17 cellular contexts compared by ENCODE assay signal in the genomic region with DNA sequence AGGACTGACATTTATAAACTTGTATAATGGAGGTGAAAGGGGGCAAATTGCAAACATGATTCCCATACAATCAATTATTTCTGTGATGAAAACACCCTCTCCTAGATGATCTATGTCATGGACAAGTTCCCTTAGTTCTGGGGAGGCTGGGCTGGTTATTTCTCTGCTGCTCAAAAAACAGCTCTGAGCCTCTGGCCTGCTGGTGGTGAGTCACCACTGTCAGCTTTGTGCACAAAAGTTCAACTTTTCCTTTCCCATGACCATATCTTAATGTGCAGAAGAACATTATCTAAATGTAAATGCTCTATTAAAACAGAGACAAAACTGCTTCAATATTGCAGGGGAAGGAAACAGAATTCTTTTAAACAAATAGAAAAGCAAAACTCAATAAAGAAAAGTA.
DNase-seq lines count a peak whose midpoint lies in the region; ATAC-seq and TF ChIP-seq lines count a peak whose summit lies in the region.
"Had no signal": no experiment of that assay in that cellular context is flagged by ENCODE, and none has a peak within 500 bp of the region (broad histone marks: within the 10 kb centered on the region; RNA-seq: fewer than 3 reads in every experiment).

No MANE protein-coding gene starts in this region.

- no peaks in the 10 kb centered on the region for H3K9me2 ChIP-seq in Loucy (replicated peaks; ENCODE audit: low read depth, low read length)
- H3K9me2 ChIP-seq in hepatocyte (replicated peaks; ENCODE audit: insufficient read depth) = no peaks in the 10 kb centered on the region

- no peak overlapping the region for H3K9ac ChIP-seq in Loucy (ENCODE audit: low read depth, low read length, poor library complexity, severe bottlenecking)

- ATAC-seq in gastroesophageal sphincter = no peak
- ATAC-seq: right lobe of liver had no signal

- H2AFZ ChIP-seq in Loucy (ENCODE audit: low read length) (peak overlapping the region; percentile 34; the same call in 1 of the 2 replicates), hepatocyte (no peak overlapping the region)

- H3K4me1 ChIP-seq in Loucy (ENCODE audit: insufficient read depth, low read length, poor library complexity, severe bottlenecking) (peaks cover 35% of the 10 kb centered on the region), hepatocyte (ENCODE audit: insufficient read depth) (peaks cover 25% of the 10 kb centered on the region), gastroesophageal sphincter (no peaks in the 10 kb centered on the region)

- no peaks in the 10 kb centered on the region for H4K20me1 ChIP-seq in Loucy (ENCODE audit: insufficient read depth, low read length, poor library complexity, severe bottlenecking)
- no peaks in the 10 kb centered on the region for H4K20me1 ChIP-seq in hepatocyte (ENCODE audit: insufficient read depth, poor library complexity, severe bottlenecking)

- no peak for TF ChIP-seq POLR2A in gastroesophageal sphincter (IDR thresholded peaks at IDR 0.05)

- intact Hi-C loops in posterior vena cava (cut with DNase I) = no loop called here

- no peak for TF ChIP-seq CTCF in Loucy (conservative IDR thresholded peaks at IDR 0.05; ENCODE audit: low read length)
- no peak for TF ChIP-seq CTCF in hepatocyte (IDR thresholded peaks at IDR 0.05; ENCODE audit: poor library complexity)
- TF ChIP-seq CTCF in gastroesophageal sphincter (IDR thresholded peaks at IDR 0.05) = no peak

- H3K27me3 ChIP-seq in Loucy (ENCODE audit: insufficient read depth, low read length, poor library complexity, severe bottlenecking) (no peaks in the 10 kb centered on the region), hepatocyte (no peaks in the 10 kb centered on the region), gastroesophageal sphincter (no peaks in the 10 kb centered on the region)
- H3K27me3 ChIP-seq: esophagus muscularis mucosa, right lobe of liver, stomach had no signal

- peaks cover 11% of the 10 kb centered on the region; the same call in 1 of the 2 replicates for H3F3A ChIP-seq in Loucy (ENCODE audit: low read depth)

- no peak overlapping the region for H3K27ac ChIP-seq in hepatocyte
- H3K27ac ChIP-seq in gastroesophageal sphincter = no peak overlapping the region
- H3K27ac ChIP-seq: esophagus muscularis mucosa, right lobe of liver, stomach had no signal

- no peaks in the 10 kb centered on the region for H3K36me3 ChIP-seq in Loucy (ENCODE audit: insufficient read depth, low read length)
- no peaks in the 10 kb centered on the region for H3K36me3 ChIP-seq in hepatocyte (replicated peaks; ENCODE audit: insufficient read depth, low read depth)
- no peaks in the 10 kb centered on the region for H3K36me3 ChIP-seq in gastroesophageal sphincter
- H3K36me3 ChIP-seq: esophagus muscularis mucosa, right lobe of liver, stomach had no signal

- H3K4me2 ChIP-seq in Loucy (ENCODE audit: low read depth, low read length, poor library complexity, severe bottlenecking) (peak overlapping the region; percentile 57), hepatocyte (no peak overlapping the region)

- TF ChIP-seq EP300 in gastroesophageal sphincter (IDR thresholded peaks at IDR 0.05) = no peak

- H3K79me2 ChIP-seq in Loucy (ENCODE audit: insufficient read depth, low read length) = no peaks in the 10 kb centered on the region
- no peaks in the 10 kb centered on the region for H3K79me2 ChIP-seq in hepatocyte

- in situ Hi-C loops in Caki2 (cut with HindIII; ENCODE audit: low pct_unique_long_range_greater_than_20kb, low sequenced_read_pairs) = no loop called here

- no peak overlapping the region for H3K4me3 ChIP-seq in Loucy (ENCODE audit: low read length, poor library complexity, severe bottlenecking)
- no peak overlapping the region for H3K4me3 ChIP-seq in hepatocyte
- no peak overlapping the region for H3K4me3 ChIP-seq in gastroesophageal sphincter
- H3K4me3 ChIP-seq: esophagus muscularis mucosa, right lobe of liver, stomach had no signal

- no peaks in the 10 kb centered on the region for H3K9me3 ChIP-seq in Loucy (ENCODE audit: insufficient read depth, low read depth, low read length)
- no peaks in the 10 kb centered on the region for H3K9me3 ChIP-seq in hepatocyte (ENCODE audit: low read depth)
- H3K9me3 ChIP-seq in gastroesophageal sphincter = no peaks in the 10 kb centered on the region
- H3K9me3 ChIP-seq: esophagus muscularis mucosa, right lobe of liver, stomach had no signal

- peak; percentile 12 for DNase-seq in Caki2 (ENCODE audit: low read depth)
- peak; percentile 57 for DNase-seq in astrocyte of the hippocampus (ENCODE audit: low read depth, low spot score)
- peak; percentile 43 for DNase-seq in hepatocyte (ENCODE audit: low spot score)
- DNase-seq in activated gamma-delta T cell treated with Interleukin-2 at 50 U/mL for 16 hours = no peak
- DNase-seq in NCI-H2171 treated with DMSO at 0.1 percent for 48 hours (lab: John Stamatoyannopoulos, UW) = no peak
- no peak for DNase-seq in posterior vena cava (ENCODE audit: low spot score)
- DNase-seq: activated CD4-positive, CD25-positive, alpha-beta regulatory T cell treated with anti-CD3 and anti-CD28 coated beads, Interleukin-2, amount 50 U/mL, for 72 hours; CD4-positive, alpha-beta T cell; kidney; NCI-H1092; NCI-H345; right lobe of liver; stomach; T-cell had no signal

Comparison
In these comparisons a context has a peak if more than half of its experiments do, and no peak if none do; other contexts are left out.
1. DNase-seq: peak in Caki2 (single experiment), astrocyte of the hippocampus (single experiment) and hepatocyte (single experiment); none in activated gamma-delta T cell treated with Interleukin-2 at 50 U/mL for 16 hours (single experiment), NCI-H2171 treated with DMSO at 0.1 percent for 48 hours (single experiment) and posterior vena cava (single experiment).